In the genomic region with DNA sequence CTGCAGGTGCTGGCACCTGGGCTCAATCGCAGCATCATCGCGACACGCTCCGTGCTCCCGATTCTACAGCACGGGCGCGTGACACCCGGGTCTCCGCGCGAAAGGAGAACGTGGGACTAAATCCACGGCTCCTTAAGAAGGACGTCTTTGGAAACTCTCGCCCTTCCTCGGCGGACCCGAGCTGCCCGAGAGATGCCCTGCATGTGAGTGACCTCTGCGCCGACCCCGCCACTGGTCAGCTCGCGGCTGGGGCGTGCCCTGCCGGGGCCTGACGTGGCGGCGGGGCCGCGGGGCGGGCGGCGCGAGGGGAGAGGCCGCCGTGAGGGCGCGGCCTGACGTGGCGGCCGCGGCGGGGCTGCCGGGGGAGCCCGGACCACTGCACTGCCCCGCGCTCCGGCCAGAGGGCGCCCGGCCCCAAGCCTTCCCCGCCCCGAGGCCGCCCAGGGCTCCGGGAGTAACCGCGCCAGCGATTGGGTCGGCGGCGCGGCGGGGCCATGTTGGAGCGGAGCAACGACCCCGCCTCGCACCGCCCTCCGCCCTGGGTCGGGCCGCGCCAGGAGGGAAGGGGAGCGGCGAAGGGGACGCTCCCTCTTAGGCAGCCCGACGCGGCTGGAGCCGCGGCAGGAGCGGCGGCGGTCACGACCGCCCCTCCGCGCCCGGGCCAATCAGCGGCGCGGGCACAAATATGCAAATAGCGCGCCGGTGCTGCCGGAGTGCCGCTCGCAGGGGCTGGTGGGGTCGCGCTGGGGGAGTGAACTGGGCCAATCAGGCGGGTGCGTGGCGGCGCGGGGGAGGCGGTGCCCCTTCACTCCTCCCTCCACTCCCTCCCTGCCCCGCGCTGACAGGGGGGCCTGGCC, we compare ENCODE assay signal across 1 cellular context.
TF ChIP-seq lines count a peak whose summit lies in the region.

No MANE protein-coding gene starts in this region.

TF ChIP-seq in HepG2, 621 proteins besides CTCF, POLR2A, EP300 and RAD21 (continued from another document and continues in another):
- no peak for TF ChIP-seq ZBTB40 (IDR thresholded peaks at IDR 0.05)
- peak; percentile 80 for TF ChIP-seq ZBTB40 (CRISPR knock-in tag; IDR thresholded peaks at IDR 0.05)
- peak; percentile 65; the same call in 1 of the 2 replicates for TF ChIP-seq SP5 (CRISPR knock-in tag; IDR thresholded peaks at IDR 0.05; ENCODE audit: borderline replicate concordance, low read depth)
- TF ChIP-seq RFX5 (IDR thresholded peaks at IDR 0.05; ENCODE audit: low read depth, low read length) = peak; percentile 37; the same call in 1 of the 2 replicates
- TF ChIP-seq ZBTB34 (CRISPR knock-in tag; IDR thresholded peaks at IDR 0.05) = peak; percentile 45; the same call in 1 of the 2 replicates
- peak; percentile 10; the same call in 1 of the 2 replicates for TF ChIP-seq ZNF414 (CRISPR knock-in tag; IDR thresholded peaks at IDR 0.05)
- TF ChIP-seq, protein P1, sequence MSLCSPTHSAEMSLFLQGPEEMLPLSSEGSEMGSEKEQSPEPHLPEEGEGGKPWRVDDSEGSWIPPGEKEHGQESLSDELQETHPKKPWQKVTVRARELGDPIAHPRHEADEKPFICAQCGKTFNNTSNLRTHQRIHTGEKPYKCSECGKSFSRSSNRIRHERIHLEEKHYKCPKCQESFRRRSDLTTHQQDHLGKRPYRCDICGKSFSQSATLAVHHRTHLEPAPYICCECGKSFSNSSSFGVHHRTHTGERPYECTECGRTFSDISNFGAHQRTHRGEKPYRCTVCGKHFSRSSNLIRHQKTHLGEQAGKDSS (CRISPR knock-in tag; IDR thresholded peaks at IDR 0.05; ENCODE audit: borderline replicate concordance, low read depth) = 0 out of 2 replicates have a peak, but pooled peaks have one; percentile 40
- TF ChIP-seq, protein P2, sequence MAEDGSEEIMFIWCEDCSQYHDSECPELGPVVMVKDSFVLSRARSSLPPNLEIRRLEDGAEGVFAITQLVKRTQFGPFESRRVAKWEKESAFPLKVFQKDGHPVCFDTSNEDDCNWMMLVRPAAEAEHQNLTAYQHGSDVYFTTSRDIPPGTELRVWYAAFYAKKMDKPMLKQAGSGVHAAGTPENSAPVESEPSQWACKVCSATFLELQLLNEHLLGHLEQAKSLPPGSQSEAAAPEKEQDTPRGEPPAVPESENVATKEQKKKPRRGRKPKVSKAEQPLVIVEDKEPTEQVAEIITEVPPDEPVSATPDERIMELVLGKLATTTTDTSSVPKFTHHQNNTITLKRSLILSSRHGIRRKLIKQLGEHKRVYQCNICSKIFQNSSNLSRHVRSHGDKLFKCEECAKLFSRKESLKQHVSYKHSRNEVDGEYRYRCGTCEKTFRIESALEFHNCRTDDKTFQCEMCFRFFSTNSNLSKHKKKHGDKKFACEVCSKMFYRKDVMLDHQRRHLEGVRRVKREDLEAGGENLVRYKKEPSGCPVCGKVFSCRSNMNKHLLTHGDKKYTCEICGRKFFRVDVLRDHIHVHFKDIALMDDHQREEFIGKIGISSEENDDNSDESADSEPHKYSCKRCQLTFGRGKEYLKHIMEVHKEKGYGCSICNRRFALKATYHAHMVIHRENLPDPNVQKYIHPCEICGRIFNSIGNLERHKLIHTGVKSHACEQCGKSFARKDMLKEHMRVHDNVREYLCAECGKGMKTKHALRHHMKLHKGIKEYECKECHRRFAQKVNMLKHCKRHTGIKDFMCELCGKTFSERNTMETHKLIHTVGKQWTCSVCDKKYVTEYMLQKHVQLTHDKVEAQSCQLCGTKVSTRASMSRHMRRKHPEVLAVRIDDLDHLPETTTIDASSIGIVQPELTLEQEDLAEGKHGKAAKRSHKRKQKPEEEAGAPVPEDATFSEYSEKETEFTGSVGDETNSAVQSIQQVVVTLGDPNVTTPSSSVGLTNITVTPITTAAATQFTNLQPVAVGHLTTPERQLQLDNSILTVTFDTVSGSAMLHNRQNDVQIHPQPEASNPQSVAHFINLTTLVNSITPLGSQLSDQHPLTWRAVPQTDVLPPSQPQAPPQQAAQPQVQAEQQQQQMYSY (CRISPR knock-in tag; IDR thresholded peaks at IDR 0.05) = no peak
- TF ChIP-seq RBM39 (IDR thresholded peaks at IDR 0.05; ENCODE audit: low read depth, low read length, poor library complexity, severe bottlenecking) = no peak
- TF ChIP-seq SRY (CRISPR knock-in tag; IDR thresholded peaks at IDR 0.05) = peak; percentile 95
- TF ChIP-seq ZBTB7A (CRISPR knock-in tag; IDR thresholded peaks at IDR 0.05) = peak; percentile 10; the same call in 1 of the 2 replicates
- no peak for TF ChIP-seq HNF1B (CRISPR knock-in tag; IDR thresholded peaks at IDR 0.05)
- TF ChIP-seq HNF4G (IDR thresholded peaks at IDR 0.05; ENCODE audit: borderline replicate concordance, low read depth, low read length) = peak; percentile 48; the same call in 1 of the 2 replicates
- TF ChIP-seq HNF4G (CRISPR knock-in tag; IDR thresholded peaks at IDR 0.05; ENCODE audit: borderline replicate concordance, low read depth) = no peak
- TF ChIP-seq SMAD3 (CRISPR knock-in tag; IDR thresholded peaks at IDR 0.05) = 0 out of 2 replicates have a peak, but pooled peaks have one; percentile 47
- TF ChIP-seq, protein P3, sequence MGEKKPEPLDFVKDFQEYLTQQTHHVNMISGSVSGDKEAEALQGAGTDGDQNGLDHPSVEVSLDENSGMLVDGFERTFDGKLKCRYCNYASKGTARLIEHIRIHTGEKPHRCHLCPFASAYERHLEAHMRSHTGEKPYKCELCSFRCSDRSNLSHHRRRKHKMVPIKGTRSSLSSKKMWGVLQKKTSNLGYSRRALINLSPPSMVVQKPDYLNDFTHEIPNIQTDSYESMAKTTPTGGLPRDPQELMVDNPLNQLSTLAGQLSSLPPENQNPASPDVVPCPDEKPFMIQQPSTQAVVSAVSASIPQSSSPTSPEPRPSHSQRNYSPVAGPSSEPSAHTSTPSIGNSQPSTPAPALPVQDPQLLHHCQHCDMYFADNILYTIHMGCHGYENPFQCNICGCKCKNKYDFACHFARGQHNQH (CRISPR knock-in tag; IDR thresholded peaks at IDR 0.05) = peak; percentile 50
- peak; percentile 58 for TF ChIP-seq ASH2L (IDR thresholded peaks at IDR 0.05; ENCODE audit: insufficient read length, low read depth, low read length)
- TF ChIP-seq ZNF674 (CRISPR knock-in tag; IDR thresholded peaks at IDR 0.05; ENCODE audit: low read depth) = 0 out of 2 replicates have a peak, but pooled peaks have one; percentile 26
- peak; percentile 66; the same call in 1 of the 2 replicates for TF ChIP-seq TFDP2 (CRISPR knock-in tag; IDR thresholded peaks at IDR 0.05)
- TF ChIP-seq CBFB (CRISPR knock-in tag; IDR thresholded peaks at IDR 0.05) = peak; percentile 17; the same call in 1 of the 2 replicates
- TF ChIP-seq, protein P4, sequence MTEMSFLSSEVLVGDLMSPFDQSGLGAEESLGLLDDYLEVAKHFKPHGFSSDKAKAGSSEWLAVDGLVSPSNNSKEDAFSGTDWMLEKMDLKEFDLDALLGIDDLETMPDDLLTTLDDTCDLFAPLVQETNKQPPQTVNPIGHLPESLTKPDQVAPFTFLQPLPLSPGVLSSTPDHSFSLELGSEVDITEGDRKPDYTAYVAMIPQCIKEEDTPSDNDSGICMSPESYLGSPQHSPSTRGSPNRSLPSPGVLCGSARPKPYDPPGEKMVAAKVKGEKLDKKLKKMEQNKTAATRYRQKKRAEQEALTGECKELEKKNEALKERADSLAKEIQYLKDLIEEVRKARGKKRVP (CRISPR knock-in tag; IDR thresholded peaks at IDR 0.05) = no peak
